Comparison of ENCODE assay signal across 17 cellular contexts in genomic region chr3:11554236-11554610, GRCh38.
A peak's percentile ranks its signal among the peaks of the same experiment; 100 is the strongest.
DNase-seq lines count a peak whose midpoint lies in the region; ATAC-seq and TF ChIP-seq lines count a peak whose summit lies in the region.
"Had no signal": no experiment of that assay in that cellular context is flagged by ENCODE, and none has a peak within 500 bp of the region (broad histone marks: within the 10 kb centered on the region; RNA-seq: fewer than 3 reads in every experiment).

No MANE protein-coding gene starts in this region.

- H3K9me3 ChIP-seq in H9 (ENCODE audit: control insufficient read depth, low read depth, low read length) (no peaks in the 10 kb centered on the region), testis (no peaks in the 10 kb centered on the region)
- H3K9me3 ChIP-seq: Peyer's patch had no signal

- no peak overlapping the region for H2AK5ac ChIP-seq in H9 (ENCODE audit: insufficient read length, low read length)

- no peak overlapping the region for H4K91ac ChIP-seq in H9 (ENCODE audit: insufficient read length, low read depth, low read length)

- peak overlapping the region in 2 of 3 experiments; percentile 18 to 62; a peak in 1 of 7 replicates for H3K27ac Mint-ChIP-seq in H9
- H3K27ac Mint-ChIP-seq in chondrocyte (ENCODE audit: unreplicated experiment) = peak overlapping the region; percentile 73
- H3K27ac Mint-ChIP-seq in nephron = peak overlapping the region in 2 of 3 experiments; percentile 21 to 55
- H3K27ac Mint-ChIP-seq: activated CD8-positive, alpha-beta T cell treated with anti-CD3 and anti-CD28 coated beads for 36 hours; IgD-negative memory B cell had no signal

- H3K9me3 Mint-ChIP-seq in H9 (peaks cover 0 to 2% of the 10 kb centered on the region in 2 experiments; a peak in 3 of 5 replicates), chondrocyte (ENCODE audit: low read depth) (no peaks in the 10 kb centered on the region), nephron (no peaks in the 10 kb centered on the region)
- H3K9me3 Mint-ChIP-seq: IgD-negative memory B cell had no signal

- H3K36me3 Mint-ChIP-seq in H9 (ENCODE audit: insufficient read depth in 1 of 3, low read depth in 3 of 3) (peaks cover 4 to 43% (median 34%) of the 10 kb centered on the region in 3 experiments; a peak in 6 of 7 replicates), chondrocyte (ENCODE audit: low read depth) (peaks cover 28% of the 10 kb centered on the region), nephron (ENCODE audit: low read depth) (peaks cover 67% of the 10 kb centered on the region)

- H3K4me3 ChIP-seq in testis = no peak overlapping the region
- H3K4me3 ChIP-seq: Peyer's patch had no signal

- no peaks in the 10 kb centered on the region for H3K23me2 ChIP-seq in H9 (ENCODE audit: insufficient read length, low read depth, low read length, poor library complexity, severe bottlenecking)

- DNase-seq in H9 (no peak), chondrocyte (ENCODE audit: low spot score) (peak; percentile 89), testis (no peak), HPDE6-E6E7 (ENCODE audit: extremely low spot score) (no peak), DMS53 (lab: John Stamatoyannopoulos, UW) (no peak), NCI-H2227 treated with DMSO at 0.1 percent for 48 hours (lab: John Stamatoyannopoulos, UW) (no peak)
- DNase-seq: activated CD8-positive, alpha-beta T cell treated with anti-CD3 and anti-CD28 coated beads for 36 hours; amniotic stem cell; hippocampal formation; left colon; NCI-H2107; SW 1271 had no signal

- H3K14ac ChIP-seq in H9 (ENCODE audit: insufficient read depth, low read length) = peak overlapping the region; percentile 18; the same call in 1 of the 2 replicates

- no peak for TF ChIP-seq POLR2A in testis (IDR thresholded peaks at IDR 0.05)

- no peaks in the 10 kb centered on the region for H4K20me1 ChIP-seq in H9 (ENCODE audit: control insufficient read depth, insufficient read depth, insufficient read length)

- H3K23ac ChIP-seq in H9 (ENCODE audit: insufficient read length, low read depth, low read length) = no peak overlapping the region

- H2BK120ac ChIP-seq in H9 (ENCODE audit: low read depth, low read length, poor library complexity, severe bottlenecking) = no peak overlapping the region

- no peak overlapping the region for H3K27ac ChIP-seq in H9 (ENCODE audit: insufficient read length, low read depth, low read length)
- peak overlapping the region; percentile 69 to 80 for H3K27ac ChIP-seq in testis

- no CpG with 5 or more reads among the region's 3 CpGs for WGBS in H9 (ENCODE audit: extremely low coverage, insufficient read length, low lambda C conversion rate)
- 68 to 82% methylated on average over 2 to 3 of the region's 3 CpGs for WGBS in testis, 2 donors

- TF ChIP-seq CTCF in H9 (conservative IDR thresholded peaks at IDR 0.05) = no peak
- no peak for TF ChIP-seq CTCF in chondrocyte (IDR thresholded peaks at IDR 0.05)
- no peak for TF ChIP-seq CTCF in nephron (IDR thresholded peaks at IDR 0.05; ENCODE audit: unreplicated experiment in 3 of 3)
- no peak for TF ChIP-seq CTCF in testis (IDR thresholded peaks at IDR 0.05)

- H4K8ac ChIP-seq in H9 (replicated peaks; ENCODE audit: insufficient read length, low read depth, low read length) = no peak overlapping the region

- H3T11ph ChIP-seq in H9 (ENCODE audit: low read length) = no peak overlapping the region

- H4K5ac ChIP-seq in H9 (ENCODE audit: insufficient read length, low read depth, low read length) = no peak overlapping the region

- no peak overlapping the region for H3K4me2 ChIP-seq in H9 (ENCODE audit: insufficient read depth, insufficient read length, low read length)

- peaks cover 3% of the 10 kb centered on the region for H3K79me1 ChIP-seq in H9 (ENCODE audit: insufficient read depth, low read depth, low read length, poor library complexity, severe bottlenecking)

- H3K4me1 ChIP-seq in H9 (ENCODE audit: insufficient read depth, low read length) = no peaks in the 10 kb centered on the region
- H3K4me1 ChIP-seq in testis = peaks cover 52% of the 10 kb centered on the region

- H3K56ac ChIP-seq in H9 (ENCODE audit: insufficient read length, low read depth, low read length) = no peak overlapping the region

- H3K4ac ChIP-seq in H9 (ENCODE audit: low read depth, low read length) = no peak overlapping the region

- H3K36me3 ChIP-seq in testis (ENCODE audit: low read depth, missing control alignments) = no peaks in the 10 kb centered on the region

- H3K18ac ChIP-seq in H9 (ENCODE audit: insufficient read length, low read depth, low read length) = no peak overlapping the region

- peaks cover 2 to 8% of the 10 kb centered on the region in 2 experiments; a peak in 3 of 4 replicates for H3K4me1 Mint-ChIP-seq in H9
- H3K4me1 Mint-ChIP-seq in chondrocyte (ENCODE audit: low read depth) = peaks cover 84% of the 10 kb centered on the region
- H3K4me1 Mint-ChIP-seq in nephron = peaks cover 66% of the 10 kb centered on the region

- H2BK12ac ChIP-seq in H9 (ENCODE audit: insufficient read length, low read depth, low read length) = no peak overlapping the region

- no peak for ATAC-seq in GM19455 (IDR thresholded peaks at IDR 0.05; ENCODE audit: unreplicated experiment)
- ATAC-seq: activated CD8-positive, alpha-beta T cell treated with anti-CD3 and anti-CD28 coated beads for 36 hours; HCT116; left colon had no signal

- H2BK15ac ChIP-seq in H9 (ENCODE audit: low read depth, low read length) = no peak overlapping the region

- H3K79me2 ChIP-seq in H9 (ENCODE audit: insufficient read depth, low read length) = no peaks in the 10 kb centered on the region

- H2AFZ ChIP-seq in H9 (ENCODE audit: low read length) = no peak overlapping the region

- intact Hi-C loops in testis (cut with DNase I; ENCODE audit: low total_unique reads) = no loop called here

- H3K27me3 ChIP-seq in H9 (ENCODE audit: insufficient read depth, low read length) (no peaks in the 10 kb centered on the region), testis (no peaks in the 10 kb centered on the region)
- H3K27me3 ChIP-seq: Peyer's patch had no signal

- no peak overlapping the region for H2BK5ac ChIP-seq in H9 (ENCODE audit: insufficient read length, low read length)

- H2BK20ac ChIP-seq in H9 (ENCODE audit: low read depth, low read length, poor library complexity, severe bottlenecking) = no peak overlapping the region

- no peaks in the 10 kb centered on the region for H3K27me3 Mint-ChIP-seq in H9 (ENCODE audit: low read depth)
- H3K27me3 Mint-ChIP-seq in chondrocyte (ENCODE audit: low read depth) = no peaks in the 10 kb centered on the region
- no peaks in the 10 kb centered on the region for H3K27me3 Mint-ChIP-seq in nephron (ENCODE audit: low read depth)
- H3K27me3 Mint-ChIP-seq: activated CD8-positive, alpha-beta T cell treated with anti-CD3 and anti-CD28 coated beads for 36 hours; IgD-negative memory B cell had no signal

- no peak overlapping the region for H3K4me3 Mint-ChIP-seq in H9
- H3K4me3 Mint-ChIP-seq in chondrocyte (ENCODE audit: unreplicated experiment) = no peak overlapping the region
- H3K4me3 Mint-ChIP-seq in nephron = no peak overlapping the region
- H3K4me3 Mint-ChIP-seq: activated CD8-positive, alpha-beta T cell treated with anti-CD3 and anti-CD28 coated beads for 36 hours; IgD-negative memory B cell had no signal

- H3K9ac ChIP-seq in H9 (ENCODE audit: extremely low read depth, insufficient read length, low read length) = no peak overlapping the region
